ENCODE assay signal across 28 cellular contexts in genomic region chr16:85432606-85433005, GRCh38.
"Had no signal": no experiment of that assay in that cellular context is flagged by ENCODE, and none has a peak within 500 bp of the region (broad histone marks: within the 10 kb centered on the region; RNA-seq: fewer than 3 reads in every experiment).

No MANE protein-coding gene starts in this region.

- H3K4me3 Mint-ChIP-seq: activated CD8-positive, alpha-beta T cell treated with anti-CD3 and anti-CD28 coated beads, Interleukin-2, amount 10 ng/mL, durations not matched to agents 7 days and 5 days; activated naive CD8-positive, alpha-beta T cell treated with anti-CD3 and anti-CD28 coated beads, Interleukin-2, amount 10 ng/mL, durations not matched to agents 7 days and 5 days; WTC11 had no signal

- H3K27ac Mint-ChIP-seq: activated CD8-positive, alpha-beta T cell treated with anti-CD3 and anti-CD28 coated beads, Interleukin-2, amount 10 ng/mL, durations not matched to agents 7 days and 5 days; activated naive CD8-positive, alpha-beta T cell treated with anti-CD3 and anti-CD28 coated beads, Interleukin-2, amount 10 ng/mL, durations not matched to agents 7 days and 5 days; WTC11 had no signal

- H3K4me1 Mint-ChIP-seq: activated naive CD8-positive, alpha-beta T cell treated with anti-CD3 and anti-CD28 coated beads, Interleukin-2, amount 10 ng/mL, durations not matched to agents 7 days and 5 days had no signal

- DNase-seq: activated CD4-positive, alpha-beta T cell treated with anti-CD3 and anti-CD28 coated beads for 48 hours; activated CD4-positive, alpha-beta T cell treated with anti-CD3 and anti-CD28 coated beads, Interleukin-2, amount 50 U/mL, for 4 hours; activated CD4-positive, CD25-positive, alpha-beta regulatory T cell treated with anti-CD3 and anti-CD28 coated beads, Interleukin-2, amount 50 U/mL, for 72 hours; activated CD8-positive, alpha-beta memory T cell treated with anti-CD3 and anti-CD28 coated beads, Interleukin-2, amount 50 U/mL, for 48 hours; activated CD8-positive, alpha-beta T cell treated with anti-CD3 and anti-CD28 coated beads, Interleukin-2, amount 10 ng/mL, durations not matched to agents 7 days and 5 days; activated naive CD4-positive, alpha-beta T cell treated with anti-CD3 and anti-CD28 coated beads, Interleukin-2, amount 50 U/mL, for 16 hours; activated naive CD8-positive, alpha-beta T cell treated with anti-CD3 and anti-CD28 coated beads, Interleukin-2, amount 10 ng/mL, durations not matched to agents 7 days and 5 days; activated T-cell treated with anti-CD3 and anti-CD28 coated beads, Interleukin-2, amount 50 U/mL, for 1 hour; adrenal gland; anterior cingulate cortex; MG63; MV-4-11; NCI-H1092 treated with DMSO at 0.1 percent for 48 hours; NCI-H1417 treated with DMSO at 0.1 percent for 48 hours; NCI-H1694 treated with DMSO at 0.1 percent for 48 hours; NCI-H2029 treated with DMSO at 0.1 percent for 48 hours; NCI-H510A treated with DMSO at 0.1 percent for 48 hours; NCI-H69; NK-92 treated with Interleukin-12 subunit alpha and Interleukin-12 subunit beta, amount 100 ng/mL, for 24 hours; OCI-M1; Peyer's patch; SHP77; SW 1271 had no signal

- H3K4me3 ChIP-seq: adrenal gland, breast epithelium, MG63, Peyer's patch, SJSA1 had no signal

- H3K27ac ChIP-seq: adrenal gland, breast epithelium, Peyer's patch, RWPE1, SJSA1 had no signal

- H3K27me3 ChIP-seq: adrenal gland, breast epithelium, MG63, Peyer's patch, SJSA1 had no signal

- H3K36me3 ChIP-seq: adrenal gland, breast epithelium, MG63, Peyer's patch, SJSA1 had no signal

- H3K4me1 ChIP-seq: adrenal gland, SJSA1 had no signal

- H3K36me3 Mint-ChIP-seq: activated naive CD8-positive, alpha-beta T cell treated with anti-CD3 and anti-CD28 coated beads, Interleukin-2, amount 10 ng/mL, durations not matched to agents 7 days and 5 days; WTC11 had no signal

- H3K9me3 ChIP-seq: adrenal gland, breast epithelium, MG63, Peyer's patch, SJSA1 had no signal

- H3K9me3 Mint-ChIP-seq: activated naive CD8-positive, alpha-beta T cell treated with anti-CD3 and anti-CD28 coated beads, Interleukin-2, amount 10 ng/mL, durations not matched to agents 7 days and 5 days; WTC11 had no signal

- ATAC-seq: activated CD8-positive, alpha-beta T cell treated with anti-CD3 and anti-CD28 coated beads, Interleukin-2, amount 10 ng/mL, durations not matched to agents 7 days and 5 days; SK-N-SH treated with all-trans-retinoic acid at 6 μM for 48 hours; WTC11 had no signal

- H3K27me3 Mint-ChIP-seq: activated naive CD8-positive, alpha-beta T cell treated with anti-CD3 and anti-CD28 coated beads, Interleukin-2, amount 10 ng/mL, durations not matched to agents 7 days and 5 days had no signal
